ENCODE assay signal across 21 cellular contexts in genomic region chr1:200908158-200908868, GRCh38. TPM values are rescaled to one million over a fixed set of nuclear protein-coding genes. Genes with fewer than 3 reads are reported as not detected.
A peak's percentile ranks its signal among the peaks of the same experiment; 100 is the strongest.
DNase-seq lines count a peak whose midpoint lies in the region; ATAC-seq and TF ChIP-seq lines count a peak whose summit lies in the region.
"Had no signal": no experiment of that assay in that cellular context is flagged by ENCODE, and none has a peak within 500 bp of the region (broad histone marks: within the 10 kb centered on the region; RNA-seq: fewer than 3 reads in every experiment).

No MANE protein-coding gene starts in this region.

- no peaks in the 10 kb centered on the region for H3K9me2 ChIP-seq in GM23248 (ENCODE audit: insufficient read depth)

- TF ChIP-seq EP300 in transverse colon (IDR thresholded peaks at IDR 0.05; ENCODE audit: low read depth): peak; percentile 82

- H3K27ac ChIP-seq in colonic mucosa (peak overlapping the region; percentile 88), muscle layer of duodenum (ENCODE audit: low read length) (peak overlapping the region; percentile 82), transverse colon (peak overlapping the region; percentile 80 to 89 (median 85)), GM23248 (no peak overlapping the region)
- H3K27ac ChIP-seq: body of pancreas, thyroid gland had no signal

- no peak overlapping the region for H3K4me3 ChIP-seq in colonic mucosa
- no peak overlapping the region for H3K4me3 ChIP-seq in muscle layer of duodenum (ENCODE audit: low read depth in 1 of 2, low read length in 2 of 2)
- H3K4me3 ChIP-seq in transverse colon: peak overlapping the region in 1 of 4 donors; percentile 22
- no peak overlapping the region for H3K4me3 ChIP-seq in GM23248
- H3K4me3 ChIP-seq: body of pancreas, thyroid gland had no signal

- no peak overlapping the region for H3K27ac Mint-ChIP-seq in stimulated activated effector memory CD8-positive, alpha-beta T cell treated with anti-CD3 and anti-CD28 coated beads, Interleukin-12 subunit alpha, Interleukin-12 subunit beta, amount 100 ng/mL, for 72 hours
- H3K27ac Mint-ChIP-seq: activated naive CD8-positive, alpha-beta T cell treated with anti-CD3 and anti-CD28 coated beads, Interleukin-2, amount 10 ng/mL, durations not matched to agents 7 days and 5 days; activated T-helper 17 cell treated with anti-CD3 and anti-CD28 coated beads, Interleukin-2, amount 50 U/mL, for 72 hours; stimulated activated naive B cell treated with anti-CD40 and anti-IgM and Interleukin-4, amounts not matched to agents 10 μg/mL and 1 μg/mL and 100 μg/mL, for 72 hours had no signal

- intact Hi-C loops in colonic mucosa (cut with DNase I) (no loop called here), transverse colon (cut with DNase I; ENCODE audit: low total_unique reads) (no loop called here)

- DNase-seq in HT-29 (ENCODE audit: low spot score) (peak; percentile 32), colonic mucosa (peak; percentile 83), transverse colon (peak; percentile 72), NCI-H1105 treated with DMSO at 0.1 percent for 48 hours (lab: John Stamatoyannopoulos, UW) (no peak), GM23248 (no peak)
- no peak for DNase-seq in stimulated activated effector memory CD8-positive, alpha-beta T cell treated with anti-CD3 and anti-CD28 coated beads, Interleukin-12 subunit alpha, Interleukin-12 subunit beta, amount 100 ng/mL, for 72 hours (ENCODE audit: low spot score in 2 of 2)
- DNase-seq: activated CD4-positive, alpha-beta T cell treated with anti-CD3 and anti-CD28 coated beads for 48 hours; activated naive CD8-positive, alpha-beta T cell treated with anti-CD3 and anti-CD28 coated beads, Interleukin-2, amount 10 ng/mL, durations not matched to agents 7 days and 5 days; body of pancreas; H7; NCI-H1436 treated with DMSO at 0.1 percent for 48 hours; NCI-H69; SHP77; thyroid gland had no signal

- H3K36me3 ChIP-seq in colonic mucosa: no peaks in the 10 kb centered on the region
- peaks cover 0 to 5% of the 10 kb centered on the region in 2 donors for H3K36me3 ChIP-seq in muscle layer of duodenum (ENCODE audit: control insufficient read depth in 1 of 2, insufficient read depth in 2 of 2, low read length in 2 of 2)
- no peaks in the 10 kb centered on the region for H3K36me3 ChIP-seq in transverse colon
- no peaks in the 10 kb centered on the region for H3K36me3 ChIP-seq in GM23248 (ENCODE audit: low read depth)
- H3K36me3 ChIP-seq: thyroid gland had no signal

- no peak for ATAC-seq in stimulated activated effector memory CD8-positive, alpha-beta T cell treated with anti-CD3 and anti-CD28 coated beads, Interleukin-12 subunit alpha, Interleukin-12 subunit beta, amount 100 ng/mL, for 72 hours
- ATAC-seq: activated T-helper 17 cell treated with anti-CD3 and anti-CD28 coated beads, Interleukin-2, amount 50 U/mL, for 72 hours; body of pancreas; sciatic nerve had no signal

- H3K79me2 ChIP-seq in GM23248 (ENCODE audit: insufficient read depth): no peaks in the 10 kb centered on the region

- H2AFZ ChIP-seq in GM23248: no peak overlapping the region

- H3F3A ChIP-seq in GM23248 (ENCODE audit: insufficient read depth): no peaks in the 10 kb centered on the region

- no peaks in the 10 kb centered on the region for H4K20me1 ChIP-seq in GM23248 (ENCODE audit: insufficient read depth)

- H3K4me2 ChIP-seq in GM23248 (ENCODE audit: unreplicated experiment): no peak overlapping the region

- no peak overlapping the region for H3K4me3 Mint-ChIP-seq in stimulated activated effector memory CD8-positive, alpha-beta T cell treated with anti-CD3 and anti-CD28 coated beads, Interleukin-12 subunit alpha, Interleukin-12 subunit beta, amount 100 ng/mL, for 72 hours
- H3K4me3 Mint-ChIP-seq: activated naive CD8-positive, alpha-beta T cell treated with anti-CD3 and anti-CD28 coated beads, Interleukin-2, amount 10 ng/mL, durations not matched to agents 7 days and 5 days; activated T-helper 17 cell treated with anti-CD3 and anti-CD28 coated beads, Interleukin-2, amount 50 U/mL, for 72 hours; stimulated activated naive B cell treated with anti-CD40 and anti-IgM and Interleukin-4, amounts not matched to agents 10 μg/mL and 1 μg/mL and 100 μg/mL, for 72 hours had no signal

- H3K4me1 Mint-ChIP-seq in stimulated activated effector memory CD8-positive, alpha-beta T cell treated with anti-CD3 and anti-CD28 coated beads, Interleukin-12 subunit alpha, Interleukin-12 subunit beta, amount 100 ng/mL, for 72 hours: peaks cover 13% of the 10 kb centered on the region

- no peaks in the 10 kb centered on the region for H3K36me3 Mint-ChIP-seq in stimulated activated effector memory CD8-positive, alpha-beta T cell treated with anti-CD3 and anti-CD28 coated beads, Interleukin-12 subunit alpha, Interleukin-12 subunit beta, amount 100 ng/mL, for 72 hours
- H3K36me3 Mint-ChIP-seq: activated naive CD8-positive, alpha-beta T cell treated with anti-CD3 and anti-CD28 coated beads, Interleukin-2, amount 10 ng/mL, durations not matched to agents 7 days and 5 days; stimulated activated naive B cell treated with anti-CD40 and anti-IgM and Interleukin-4, amounts not matched to agents 10 μg/mL and 1 μg/mL and 100 μg/mL, for 72 hours had no signal

- no peaks in the 10 kb centered on the region for H3K9me3 ChIP-seq in colonic mucosa
- H3K9me3 ChIP-seq in muscle layer of duodenum (ENCODE audit: control insufficient read depth in 1 of 2, low read length in 2 of 2): no peaks in the 10 kb centered on the region
- no peaks in the 10 kb centered on the region for H3K9me3 ChIP-seq in transverse colon
- H3K9me3 ChIP-seq in GM23248 (ENCODE audit: low read depth): no peaks in the 10 kb centered on the region
- H3K9me3 ChIP-seq: body of pancreas, thyroid gland had no signal

- H3K4me1 ChIP-seq in colonic mucosa (peaks cover 24% of the 10 kb centered on the region), muscle layer of duodenum (ENCODE audit: control insufficient read depth in 1 of 2, insufficient read depth in 2 of 2, low read length in 2 of 2) (no peaks in the 10 kb centered on the region), transverse colon (peaks cover 19 to 68% (median 53%) of the 10 kb centered on the region in 4 donors), GM23248 (ENCODE audit: insufficient read depth) (no peaks in the 10 kb centered on the region)
- H3K4me1 ChIP-seq: thyroid gland had no signal

- H3K27me3 ChIP-seq in colonic mucosa (no peaks in the 10 kb centered on the region), muscle layer of duodenum (ENCODE audit: low read depth, low read length) (no peaks in the 10 kb centered on the region), transverse colon (no peaks in the 10 kb centered on the region), GM23248 (replicated peaks; ENCODE audit: insufficient read depth) (peaks cover 22% of the 10 kb centered on the region)
- H3K27me3 ChIP-seq: body of pancreas, thyroid gland had no signal

- TF ChIP-seq POLR2A in transverse colon (IDR thresholded peaks at IDR 0.05): no peak

- H3K9ac ChIP-seq in colonic mucosa (ENCODE audit: low read depth in 2 of 2, low read length in 2 of 2) (peak overlapping the region; percentile 6 to 53), GM23248 (no peak overlapping the region)

- WGBS in transverse colon (ENCODE audit: low coverage in 1 of 2), 2 donors: 40 to 64% methylated on average over 3 to 6 of the region's 6 CpGs
- 68 to 69% methylated on average over 6 of the region's 6 CpGs for WGBS in GM23248 (ENCODE audit: low coverage in 1 of 2, low lambda C conversion rate in 2 of 2, missing lambda C conversion rate in 2 of 2), 2 experiments

- TF ChIP-seq CTCF in colonic mucosa (IDR thresholded peaks at IDR 0.05): no peak
- TF ChIP-seq CTCF in transverse colon (IDR thresholded peaks at IDR 0.05): no peak

- no peaks in the 10 kb centered on the region for H3K9me3 Mint-ChIP-seq in stimulated activated effector memory CD8-positive, alpha-beta T cell treated with anti-CD3 and anti-CD28 coated beads, Interleukin-12 subunit alpha, Interleukin-12 subunit beta, amount 100 ng/mL, for 72 hours
- H3K9me3 Mint-ChIP-seq: activated naive CD8-positive, alpha-beta T cell treated with anti-CD3 and anti-CD28 coated beads, Interleukin-2, amount 10 ng/mL, durations not matched to agents 7 days and 5 days; activated T-helper 17 cell treated with anti-CD3 and anti-CD28 coated beads, Interleukin-2, amount 50 U/mL, for 72 hours had no signal

- in situ Hi-C loops in transverse colon (cut with MboI; ENCODE audit: low pct_ligation_motif_present in 1 of 4, low pct_unique_long_range_greater_than_20kb in 1 of 4, low sequenced_read_pairs in 3 of 4) (no loop called here), GM23248 (cut with MboI) (no loop called here)

RNA-seq across cellular contexts. Expression of gene INAVA, which starts 13.6 kb away (rescaled TPM):
- total RNA-seq in HT-29 (2014; rRNA removed; shearing (Covaris generic)): 108 and 119 TPM in 2 replicates
- total RNA-seq in colonic mucosa: 100 to 1,000 TPM; 127 to 167 TPM
- 100 to 1,000 TPM; 139 to 609 (median 265) TPM for total RNA-seq in transverse colon
- total RNA-seq in GM23248 (2014; rRNA removed; shearing (Covaris generic)): not detected in 2 replicates
- polyA plus RNA-seq in GM23248 (2016; fragmentation: Nextera tagmentation; extraction: Ambion mirVana): not detected in 2 replicates
- total RNA-seq: OCI-LY7 had no signal

RNA-seq across cellular contexts. Expression of gene GPR25, which starts 35.5 kb away (rescaled TPM):
- total RNA-seq in HT-29 (2014; rRNA removed; shearing (Covaris generic)): not detected in 2 replicates
- total RNA-seq in colonic mucosa (under 1 TPM; 0.19 to 0.27 TPM), transverse colon (under 1 TPM in 1 of 4 donors, not detected in 3; 0.48 TPM)
- total RNA-seq in GM23248 (2014; rRNA removed; shearing (Covaris generic)): not detected in 2 replicates
- polyA plus RNA-seq in GM23248 (2016; fragmentation: Nextera tagmentation; extraction: Ambion mirVana): not detected in 2 replicates
- total RNA-seq: H7, M059J, OCI-LY7, osteoblast, sciatic nerve had no signal

Comparison
In these comparisons a context has a peak if more than half of its experiments do, and no peak if none do; other contexts are left out.
1. DNase-seq: peak in HT-29 (single experiment), colonic mucosa (single experiment) and transverse colon (single experiment); none in NCI-H1105 treated with DMSO at 0.1 percent for 48 hours (single experiment), GM23248 (single experiment) and stimulated activated effector memory CD8-positive, alpha-beta T cell treated with anti-CD3 and anti-CD28 coated beads, Interleukin-12 subunit alpha, Interleukin-12 subunit beta, amount 100 ng/mL, for 72 hours (0 of 2).
2. RNA of gene INAVA, which starts 13.6 kb away (total RNA-seq): 139 to 609 TPM in transverse colon, 127 to 167 TPM in colonic mucosa and 108 to 119 TPM in HT-29; not detected in GM23248; every median in the first group is over 100 times any median in the second.